ENCODE assay signal across 21 cellular contexts in genomic region chr18:54956506-54956905, GRCh38. TPM values are rescaled to one million over a fixed set of nuclear protein-coding genes. Genes with fewer than 3 reads are reported as not detected.
"Had no signal": no experiment of that assay in that cellular context is flagged by ENCODE, and none has a peak within 500 bp of the region (broad histone marks: within the 10 kb centered on the region; RNA-seq: fewer than 3 reads in every experiment).

No MANE protein-coding gene starts in this region.

- H3K4me3 ChIP-seq: lung, mucosa of descending colon, ovary, right atrium auricular region, right lobe of liver, skin epidermis, suprapubic skin, thoracic aorta, tibial artery had no signal

- H3K4me1 ChIP-seq: tibial artery had no signal

- DNase-seq: islet precursor cell; midbrain; mucosa of descending colon; naive thymus-derived CD4-positive, alpha-beta T cell; right lobe of liver; stimulated activated CD4-positive, alpha-beta T cell treated with anti-CD3 and anti-CD28 coated beads, Interleukin-12 subunit alpha, Interleukin-12 subunit beta, amount 100 ng/mL, for 4 hours; stimulated activated CD4-positive, alpha-beta T cell treated with anti-CD3 and anti-CD28 coated beads, Interleukin-15, amount 100 ng/mL, for 24 hours; stimulated activated CD4-positive, alpha-beta T cell treated with anti-CD3 and anti-CD28 coated beads, Interleukin-2, amount 100 ng/mL, for 24 hours; stimulated activated CD4-positive, alpha-beta T cell treated with anti-CD3 and anti-CD28 coated beads, Interleukin-4, amount 100 ng/mL, for 1 hour; stimulated activated naive B cell treated with anti-CD40 and anti-IgM and Interleukin-4, amounts not matched to agents 10 μg/mL and 1 μg/mL and 100 μg/mL, for 72 hours; tibial artery; trophoblast cell; upper lobe of right lung had no signal

- ATAC-seq: mucosa of descending colon; naive thymus-derived CD4-positive, alpha-beta T cell; natural killer cell treated with Interleukin-12 subunit alpha and Interleukin-12 subunit beta and Interleukin-15 and Interleukin-18, amount 100 ng/mL, for 72 hours; stimulated activated naive B cell treated with anti-CD40 and anti-IgM and Interleukin-4, amounts not matched to agents 10 μg/mL and 1 μg/mL and 100 μg/mL, for 72 hours; upper lobe of right lung had no signal

- H3K27me3 ChIP-seq: ovary, right atrium auricular region, right lobe of liver, upper lobe of right lung had no signal

- H3K9me3 ChIP-seq: mucosa of descending colon, ovary, right atrium auricular region, right lobe of liver, suprapubic skin, thoracic aorta, tibial artery, upper lobe of right lung had no signal

- H3K36me3 ChIP-seq: ovary, right atrium auricular region, right lobe of liver, suprapubic skin, thoracic aorta, tibial artery, upper lobe of right lung had no signal

- H3K27ac ChIP-seq: right atrium auricular region, right lobe of liver, skin epidermis, suprapubic skin, thoracic aorta, tibial artery, upper lobe of right lung had no signal

RNA-seq across cellular contexts. Expression of gene CCDC68, which starts 2.8 kb away (rescaled TPM):
- total RNA-seq: myocyte; naive thymus-derived CD4-positive, alpha-beta T cell had no signal
